Comparison of ENCODE assay signal across 15 cellular contexts in genomic region chr1:3898475-3898735, GRCh38. TPM values are rescaled to one million over a fixed set of nuclear protein-coding genes. Genes with fewer than 3 reads are reported as not detected.
DNase-seq lines count a peak whose midpoint lies in the region; ATAC-seq and TF ChIP-seq lines count a peak whose summit lies in the region.
"Had no signal": no experiment of that assay in that cellular context is flagged by ENCODE, and none has a peak within 500 bp of the region (broad histone marks: within the 10 kb centered on the region; RNA-seq: fewer than 3 reads in every experiment).

No MANE protein-coding gene starts in this region.

- H3K9me2 ChIP-seq in SU-DHL-6 (replicated peaks; ENCODE audit: insufficient read depth, low read length) = no peaks in the 10 kb centered on the region

- H3K27me3 ChIP-seq in breast epithelium (no peaks in the 10 kb centered on the region), SU-DHL-6 (ENCODE audit: low read length) (no peaks in the 10 kb centered on the region)
- H3K27me3 ChIP-seq: BE2C had no signal

- H3K4me2 ChIP-seq in SU-DHL-6 (ENCODE audit: low read depth, low read length, poor library complexity, severe bottlenecking) = peak overlapping the region; percentile 80

- H3K36me3 ChIP-seq in breast epithelium (no peaks in the 10 kb centered on the region), SU-DHL-6 (ENCODE audit: low read length) (no peaks in the 10 kb centered on the region)
- H3K36me3 ChIP-seq: BE2C, prostate gland had no signal

- peaks cover 0 to 6% of the 10 kb centered on the region in 2 donors for H3K4me1 ChIP-seq in breast epithelium
- H3K4me1 ChIP-seq: BE2C, prostate gland had no signal

- no peak overlapping the region for H3K9ac ChIP-seq in SU-DHL-6 (ENCODE audit: low read length)

- H2AFZ ChIP-seq in SU-DHL-6 (ENCODE audit: low read depth, low read length, severe bottlenecking) = no peak overlapping the region

- TF ChIP-seq POLR2A in breast epithelium (IDR thresholded peaks at IDR 0.05) = no peak

- ATAC-seq in stimulated activated naive B cell treated with anti-CD40 and anti-IgM and Interleukin-4, amounts not matched to agents 10 μg/mL and 1 μg/mL and 100 μg/mL, for 72 hours (replicated peaks) = no peak
- ATAC-seq in GM21576 (IDR thresholded peaks at IDR 0.05; ENCODE audit: unreplicated experiment) = no peak

- no peak for DNase-seq in MCF 10A (ENCODE audit: unreplicated experiment)
- no peak for DNase-seq in breast epithelium (ENCODE audit: low spot score in 2 of 2)
- no peak for DNase-seq in glutamatergic neuron
- no peak for DNase-seq in stimulated activated naive B cell treated with anti-CD40 and anti-IgM and Interleukin-4, amounts not matched to agents 10 μg/mL and 1 μg/mL and 100 μg/mL, for 72 hours
- no peak for DNase-seq in OCI-M1 (lab: John Stamatoyannopoulos, UW)
- DNase-seq in COLO829 (ENCODE audit: low spot score) = no peak
- DNase-seq: BE2C; central memory CD4-positive, alpha-beta T cell; NCI-H1436 treated with DMSO at 0.1 percent for 48 hours; NCI-H526 treated with DMSO at 0.1 percent for 48 hours; SHP77 treated with DMSO at 0.1 percent for 48 hours had no signal

- peaks cover 8% of the 10 kb centered on the region for H3K36me3 Mint-ChIP-seq in MCF 10A (ENCODE audit: insufficient read depth, unreplicated experiment)
- no peaks in the 10 kb centered on the region for H3K36me3 Mint-ChIP-seq in glutamatergic neuron (ENCODE audit: unreplicated experiment)
- H3K36me3 Mint-ChIP-seq in stimulated activated naive B cell treated with anti-CD40 and anti-IgM and Interleukin-4, amounts not matched to agents 10 μg/mL and 1 μg/mL and 100 μg/mL, for 72 hours = peaks cover 21 to 33% of the 10 kb centered on the region in 2 donors

- H3K27ac Mint-ChIP-seq in MCF 10A (ENCODE audit: low read depth, unreplicated experiment) = peak overlapping the region; percentile 23
- peak overlapping the region; percentile 28 for H3K27ac Mint-ChIP-seq in glutamatergic neuron (ENCODE audit: unreplicated experiment)
- H3K27ac Mint-ChIP-seq in stimulated activated naive B cell treated with anti-CD40 and anti-IgM and Interleukin-4, amounts not matched to agents 10 μg/mL and 1 μg/mL and 100 μg/mL, for 72 hours = peak overlapping the region; percentile 14
- H3K27ac Mint-ChIP-seq: memory B cell had no signal

- H3K9me3 Mint-ChIP-seq in MCF 10A (ENCODE audit: unreplicated experiment) (peaks cover 8% of the 10 kb centered on the region), glutamatergic neuron (ENCODE audit: unreplicated experiment) (peaks cover 4% of the 10 kb centered on the region)
- H3K9me3 Mint-ChIP-seq in stimulated activated naive B cell treated with anti-CD40 and anti-IgM and Interleukin-4, amounts not matched to agents 10 μg/mL and 1 μg/mL and 100 μg/mL, for 72 hours = peaks cover 5 to 8% of the 10 kb centered on the region in 2 donors

- intact Hi-C loops in MCF 10A (cut with micrococcal nuclease) (no loop called here), breast epithelium (cut with DNase I; ENCODE audit: low total_unique reads) (no loop called here)

- TF ChIP-seq CTCF in MCF 10A (IDR thresholded peaks at IDR 0.05; ENCODE audit: unreplicated experiment) (no peak), breast epithelium (IDR thresholded peaks at IDR 0.05) (no peak), SU-DHL-6 (IDR thresholded peaks at IDR 0.05; ENCODE audit: insufficient read depth, low read length, poor library complexity, severe bottlenecking) (no peak), glutamatergic neuron (IDR thresholded peaks at IDR 0.05; ENCODE audit: partially characterized antibody, unreplicated experiment) (no peak)

- peaks cover 19% of the 10 kb centered on the region; the same call in 1 of the 2 replicates for H3F3A ChIP-seq in SU-DHL-6 (ENCODE audit: insufficient read depth)

- no peaks in the 10 kb centered on the region for H4K20me1 ChIP-seq in SU-DHL-6 (ENCODE audit: low read depth, low read length)

- CTCF ChIA-PET in MCF 10A (lab: Yijun Ruan, JAX) = interaction anchor here (0.8 kb wide), 1 partner anchor 65 kb away, joined by 3 read pairs; no protein-coding TSS in a partner anchor

- H3K4me3 ChIP-seq in breast epithelium (no peak overlapping the region), SU-DHL-6 (ENCODE audit: insufficient read depth, low read length, poor library complexity, severe bottlenecking) (no peak overlapping the region)
- H3K4me3 ChIP-seq: prostate gland had no signal

- BruUV-seq in MCF 10A (replicated peaks; lab: Mats Ljungman, UMichigan) = no TSS peak

- H3K4me1 Mint-ChIP-seq in MCF 10A (ENCODE audit: insufficient read depth, unreplicated experiment) (peaks cover 6% of the 10 kb centered on the region), glutamatergic neuron (ENCODE audit: low read depth, unreplicated experiment) (peaks cover 6% of the 10 kb centered on the region)
- H3K4me1 Mint-ChIP-seq in stimulated activated naive B cell treated with anti-CD40 and anti-IgM and Interleukin-4, amounts not matched to agents 10 μg/mL and 1 μg/mL and 100 μg/mL, for 72 hours = peaks cover 15 to 39% of the 10 kb centered on the region in 2 donors

- H3K27me3 Mint-ChIP-seq in MCF 10A (ENCODE audit: insufficient read depth, unreplicated experiment) (no peaks in the 10 kb centered on the region), glutamatergic neuron (ENCODE audit: unreplicated experiment) (peaks cover 10% of the 10 kb centered on the region)
- no peaks in the 10 kb centered on the region for H3K27me3 Mint-ChIP-seq in stimulated activated naive B cell treated with anti-CD40 and anti-IgM and Interleukin-4, amounts not matched to agents 10 μg/mL and 1 μg/mL and 100 μg/mL, for 72 hours
- H3K27me3 Mint-ChIP-seq: memory B cell had no signal

- peak overlapping the region; percentile 84 for H3K4me3 Mint-ChIP-seq in MCF 10A (ENCODE audit: unreplicated experiment)
- H3K4me3 Mint-ChIP-seq in glutamatergic neuron (ENCODE audit: unreplicated experiment) = peak overlapping the region; percentile 71
- peak overlapping the region; percentile 37 to 50 for H3K4me3 Mint-ChIP-seq in stimulated activated naive B cell treated with anti-CD40 and anti-IgM and Interleukin-4, amounts not matched to agents 10 μg/mL and 1 μg/mL and 100 μg/mL, for 72 hours

- H3K27ac ChIP-seq in breast epithelium = no peak overlapping the region
- H3K27ac ChIP-seq in SU-DHL-6 (ENCODE audit: low read depth, low read length) = no peak overlapping the region
- H3K27ac ChIP-seq: prostate gland had no signal

- H3K9me3 ChIP-seq in breast epithelium (peaks cover 12 to 16% of the 10 kb centered on the region in 2 donors), SU-DHL-6 (ENCODE audit: insufficient read depth, low read length) (no peaks in the 10 kb centered on the region)
- H3K9me3 ChIP-seq: BE2C, prostate gland had no signal

- peaks cover 46% of the 10 kb centered on the region for H3K79me2 ChIP-seq in SU-DHL-6 (ENCODE audit: insufficient read depth, low read length)

- POLR2A ChIA-PET in MCF 10A (lab: Yijun Ruan, JAX) = no interaction called here

RNA-seq across cellular contexts. Expression of gene C1orf174, which starts 1.7 kb away (rescaled TPM):
- total RNA-seq in MCF 10A (2022) (22.4 and 24.4 TPM in 2 replicates), breast epithelium (10 to 100 TPM; 17.6 to 24.9 (median 18.1) TPM), glutamatergic neuron (ENCODE audit: unreplicated experiment) (16.9 TPM)

RNA-seq across cellular contexts. Expression of gene DFFB, which starts 41.1 kb away (rescaled TPM):
- total RNA-seq in MCF 10A (2022) = 4.5 and 4.8 TPM in 2 replicates
- 10 to 100 TPM in 2 of 3 donors, 1 to 10 TPM in 1; 9.1 to 14.4 (median 11.3) TPM for total RNA-seq in breast epithelium
- total RNA-seq in glutamatergic neuron (ENCODE audit: unreplicated experiment) = 16.4 TPM

RNA-seq across cellular contexts. Expression of gene CEP104, which starts 41.4 kb away (rescaled TPM):
- total RNA-seq in MCF 10A (2022) (68.7 and 74.1 TPM in 2 replicates), breast epithelium (10 to 100 TPM; 24.0 to 33.8 (median 30.5) TPM), glutamatergic neuron (ENCODE audit: unreplicated experiment) (102 TPM)
